In genomic region chr5:55223219-55223987, GRCh38 we compare ENCODE assay signal across 15 cellular contexts. TPM values are rescaled to one million over a fixed set of nuclear protein-coding genes. Genes with fewer than 3 reads are reported as not detected.
DNase-seq lines count a peak whose midpoint lies in the region; ATAC-seq and TF ChIP-seq lines count a peak whose summit lies in the region.
"Had no signal": no experiment of that assay in that cellular context is flagged by ENCODE, and none has a peak within 500 bp of the region (broad histone marks: within the 10 kb centered on the region; RNA-seq: fewer than 3 reads in every experiment).

No MANE protein-coding gene starts in this region.

- H3K4me3 Mint-ChIP-seq in activated B cell treated with CpG ODN at 0.5 μM for 24 hours (peak overlapping the region; percentile 56), osteocyte (ENCODE audit: unreplicated experiment) (peak overlapping the region; percentile 47), MCF 10A (ENCODE audit: unreplicated experiment) (no peak overlapping the region)

- H3K27ac ChIP-seq in esophagus muscularis mucosa (replicated peaks in 1 of 4) (no peak overlapping the region), ovary (no peak overlapping the region)
- H3K27ac ChIP-seq: breast epithelium, skin epidermis had no signal

- H3K9me3 Mint-ChIP-seq in activated B cell treated with CpG ODN at 0.5 μM for 24 hours (no peaks in the 10 kb centered on the region), osteocyte (ENCODE audit: unreplicated experiment) (no peaks in the 10 kb centered on the region), MCF 10A (ENCODE audit: unreplicated experiment) (no peaks in the 10 kb centered on the region)

- peak; percentile 55 for DNase-seq in GM13976 (ENCODE audit: low spot score)
- DNase-seq in activated B cell treated with CpG ODN at 0.5 μM for 24 hours = peak; percentile 25
- DNase-seq in esophagus muscularis mucosa (ENCODE audit: extremely low spot score) = peak; percentile 70
- DNase-seq in osteocyte (ENCODE audit: extremely low spot score, unreplicated experiment) = no peak
- DNase-seq in ovary = no peak
- DNase-seq in MCF 10A (ENCODE audit: unreplicated experiment) = no peak
- DNase-seq: DMS153, NCI-H1105 treated with DMSO at 0.1 percent for 48 hours, NCI-H526, SHP77 treated with DMSO at 0.1 percent for 48 hours had no signal

- in situ Hi-C loops in GM13976 (cut with MboI; ENCODE audit: low sequenced_read_pairs, unreplicated experiment) = no loop called here

- H3K4me1 Mint-ChIP-seq in activated B cell treated with CpG ODN at 0.5 μM for 24 hours = peaks cover 49% of the 10 kb centered on the region
- H3K4me1 Mint-ChIP-seq in osteocyte (ENCODE audit: unreplicated experiment) = peaks cover 33% of the 10 kb centered on the region
- no peaks in the 10 kb centered on the region for H3K4me1 Mint-ChIP-seq in MCF 10A (ENCODE audit: insufficient read depth, unreplicated experiment)

- H3K27me3 ChIP-seq in esophagus muscularis mucosa (peaks cover 31 to 100% (median 82%) of the 10 kb centered on the region in 4 donors), ovary (peaks cover 2% of the 10 kb centered on the region)

- no peaks in the 10 kb centered on the region for H3K36me3 Mint-ChIP-seq in activated B cell treated with CpG ODN at 0.5 μM for 24 hours (ENCODE audit: low read depth)
- H3K36me3 Mint-ChIP-seq in osteocyte (ENCODE audit: unreplicated experiment) = no peaks in the 10 kb centered on the region
- H3K36me3 Mint-ChIP-seq in MCF 10A (ENCODE audit: insufficient read depth, unreplicated experiment) = no peaks in the 10 kb centered on the region

- TF ChIP-seq POLR2A in esophagus muscularis mucosa (IDR thresholded peaks at IDR 0.05; ENCODE audit: low read depth) = no peak
- no peak for TF ChIP-seq POLR2A in ovary (IDR thresholded peaks at IDR 0.05)

- 60% methylated on average over 16 of the region's 58 CpGs for WGBS in esophagus muscularis mucosa
- 20 to 26% (median 23%) methylated on average over 41 to 58 of the region's 58 CpGs for WGBS in ovary, 3 donors

- ATAC-seq in activated B cell treated with CpG ODN at 0.5 μM for 24 hours (ENCODE audit: low read depth) (no peak), HG02798 (IDR thresholded peaks at IDR 0.05; ENCODE audit: poor library complexity, unreplicated experiment) (no peak)

- H3K4me3 ChIP-seq in esophagus muscularis mucosa (peak overlapping the region in 3 of 4 donors; percentile 1 to 8 (median 5)), ovary (no peak overlapping the region)
- H3K4me3 ChIP-seq: breast epithelium, skin epidermis had no signal

- intact Hi-C loops in activated B cell treated with CpG ODN at 0.5 μM for 24 hours (cut with micrococcal nuclease) (loop anchor here (1.0 kb wide), 1 partner anchor 8 kb away; no protein-coding TSS in a partner anchor), esophagus muscularis mucosa (cut with DNase I) (no loop called here), ovary (cut with DNase I) (no loop called here), MCF 10A (cut with micrococcal nuclease) (no loop called here)

- TF ChIP-seq EP300 in esophagus muscularis mucosa (IDR thresholded peaks at IDR 0.05) (no peak), ovary (IDR thresholded peaks at IDR 0.05) (no peak)

- H3K27ac Mint-ChIP-seq in activated B cell treated with CpG ODN at 0.5 μM for 24 hours (no peak overlapping the region), osteocyte (ENCODE audit: unreplicated experiment) (no peak overlapping the region), MCF 10A (ENCODE audit: low read depth, unreplicated experiment) (no peak overlapping the region)

- H3K9me3 ChIP-seq in esophagus muscularis mucosa (no peaks in the 10 kb centered on the region), ovary (no peaks in the 10 kb centered on the region)
- H3K9me3 ChIP-seq: breast epithelium had no signal

- POLR2A ChIA-PET in activated B cell treated with CpG ODN at 0.5 μM for 24 hours (lab: Charles Lee) (interaction anchor here (0.6 kb wide), 1 partner anchor 913 kb away, joined by 3 read pairs; the partner anchor contains the start of gene ARL15), MCF 10A (lab: Yijun Ruan, JAX) (interaction anchor here (1.9 kb wide), 1 partner anchor 11 kb away, joined by 8 read pairs; the partner anchor contains the start of gene CCNO)

- H3K27me3 Mint-ChIP-seq in activated B cell treated with CpG ODN at 0.5 μM for 24 hours (peaks cover 69% of the 10 kb centered on the region), osteocyte (ENCODE audit: unreplicated experiment) (peaks cover 84% of the 10 kb centered on the region), MCF 10A (ENCODE audit: insufficient read depth, unreplicated experiment) (no peaks in the 10 kb centered on the region)

- CTCF ChIA-PET in activated B cell treated with CpG ODN at 0.5 μM for 24 hours (lab: Charles Lee) (interaction anchor here (1.1 kb wide), 1 partner anchor 11 kb away, joined by 3 read pairs; no protein-coding TSS in a partner anchor), MCF 10A (lab: Yijun Ruan, JAX) (interaction anchor here (0.5 to 2.3 kb wide), 3 partner anchors 9 to 285 kb away, joined by 3 to 7 read pairs (median 4); no protein-coding TSS in a partner anchor)

- TF ChIP-seq CTCF in GM13976 (IDR thresholded peaks at IDR 0.05; ENCODE audit: borderline replicate concordance, control extremely low read depth, extremely low read depth, insufficient read depth, missing control alignments) = no peak
- no peak for TF ChIP-seq CTCF in activated B cell treated with CpG ODN at 0.5 μM for 24 hours (IDR thresholded peaks at IDR 0.05)
- no peak for TF ChIP-seq CTCF in esophagus muscularis mucosa (IDR thresholded peaks at IDR 0.05)
- TF ChIP-seq CTCF in osteocyte (IDR thresholded peaks at IDR 0.05) = no peak
- TF ChIP-seq CTCF in ovary (IDR thresholded peaks at IDR 0.05) = no peak
- TF ChIP-seq CTCF in MCF 10A (IDR thresholded peaks at IDR 0.05; ENCODE audit: unreplicated experiment) = no peak

- H3K4me1 ChIP-seq in esophagus muscularis mucosa (peaks cover 20 to 56% (median 39%) of the 10 kb centered on the region in 4 donors), ovary (ENCODE audit: insufficient read depth) (peaks cover 7% of the 10 kb centered on the region)

- no TSS peak for BruUV-seq in MCF 10A (replicated peaks; lab: Mats Ljungman, UMichigan)

- no peaks in the 10 kb centered on the region for H3K36me3 ChIP-seq in esophagus muscularis mucosa
- H3K36me3 ChIP-seq in ovary = no peaks in the 10 kb centered on the region
- H3K36me3 ChIP-seq: breast epithelium had no signal

RNA-seq across cellular contexts. Expression of gene MCIDAS, which starts 3.7 kb away (rescaled TPM):
- total RNA-seq in activated B cell treated with CpG ODN at 0.5 μM for 24 hours (not detected in 2 replicates), esophagus muscularis mucosa (not detected), osteocyte (not detected in 2 replicates), ovary (1 to 10 TPM in 1 of 7 donors, under 1 TPM in 1, not detected in 5; 0.10 to 1.5 TPM), MCF 10A (2022) (1.8 TPM in 2 replicates)
- polyA plus RNA-seq in ovary = not detected
- total RNA-seq: fibroblast of villous mesenchyme, mesenteric fat pad had no signal

RNA-seq across cellular contexts. Expression of gene CCNO, which starts 10.0 kb away (rescaled TPM):
- total RNA-seq in activated B cell treated with CpG ODN at 0.5 μM for 24 hours = not detected in 2 replicates
- total RNA-seq in esophagus muscularis mucosa = under 1 TPM in 1 of 4 donors, not detected in 3; 0.19 TPM
- total RNA-seq in osteocyte = 0.34 TPM in 1 of 2 replicates, not detected in the other
- 10 to 100 TPM in 1 of 7 donors, 1 to 10 TPM in 4, under 1 TPM in 2; 0.36 to 11.8 (median 1.7) TPM for total RNA-seq in ovary
- 1 to 10 TPM in 1 of 2 donors, under 1 TPM in 1; 0.13 to 1.1 TPM for polyA plus RNA-seq in ovary
- 10.6 and 11.7 TPM in 2 replicates for total RNA-seq in MCF 10A (2022)
- total RNA-seq: fibroblast of villous mesenchyme, mesenteric fat pad had no signal

RNA-seq across cellular contexts. Expression of gene CDC20B, which starts 50.4 kb away (rescaled TPM):
- total RNA-seq in activated B cell treated with CpG ODN at 0.5 μM for 24 hours = not detected in 2 replicates
- total RNA-seq in esophagus muscularis mucosa = not detected
- total RNA-seq in osteocyte = not detected in 2 replicates
- 10 to 100 TPM in 1 of 7 donors, under 1 TPM in 4, not detected in 2; 0.12 to 10.7 (median 0.24) TPM for total RNA-seq in ovary
- not detected for polyA plus RNA-seq in ovary
- not detected in 2 replicates for total RNA-seq in MCF 10A (2022)
- total RNA-seq: breast epithelium, fibroblast of villous mesenchyme, mesenteric fat pad had no signal

Comparison
In these comparisons a context has a peak if more than half of its experiments do, and no peak if none do; other contexts are left out.
1. DNase-seq: peak in GM13976 (single experiment), activated B cell treated with CpG ODN at 0.5 μM for 24 hours (single experiment) and esophagus muscularis mucosa (single experiment); none in osteocyte (single experiment), ovary (0 of 5) and MCF 10A (single experiment).